Comparison of ENCODE assay signal across 19 cellular contexts in genomic region chr6:161000632-161001031, GRCh38.
"Had no signal": no experiment of that assay in that cellular context is flagged by ENCODE, and none has a peak within 500 bp of the region (broad histone marks: within the 10 kb centered on the region; RNA-seq: fewer than 3 reads in every experiment).

No MANE protein-coding gene starts in this region.

- H2AFZ ChIP-seq: hepatocyte had no signal

- H3K27me3 ChIP-seq: colonic mucosa, esophagus muscularis mucosa, foreskin keratinocyte, gastroesophageal sphincter, heart left ventricle, hepatocyte, left lung had no signal

- FAIRE-seq: endothelial cell of umbilical vein, keratinocyte had no signal

- H3K4me3 ChIP-seq: colonic mucosa, esophagus muscularis mucosa, gastroesophageal sphincter, heart left ventricle, hepatocyte, left lung, lower lobe of right lung, mucosa of descending colon had no signal

- H3K9me3 ChIP-seq: colonic mucosa, esophagus muscularis mucosa, gastroesophageal sphincter, heart left ventricle, left lung, lower lobe of right lung, mucosa of descending colon had no signal

- H3K4me2 ChIP-seq: hepatocyte had no signal

- H3K36me3 ChIP-seq: colonic mucosa, esophagus muscularis mucosa, gastroesophageal sphincter, left lung, lower lobe of right lung had no signal

- DNase-seq: colonic mucosa; cortex of kidney; effector CD8-positive, alpha-beta T cell; effector memory CD8-positive, alpha-beta T cell; foreskin keratinocyte; heart left ventricle; hypothalamus; left cardiac atrium; left lung; left ventricle myocardium superior; lower lobe of right lung; mesenchymal stem cell; mucosa of descending colon; naive B cell had no signal

- H3K4me1 ChIP-seq: colonic mucosa had no signal

- H3K27ac ChIP-seq: colonic mucosa, esophagus muscularis mucosa, foreskin keratinocyte, gastroesophageal sphincter, heart left ventricle, hepatocyte, left lung, lower lobe of right lung had no signal

- ATAC-seq: effector memory CD8-positive, alpha-beta T cell; foreskin keratinocyte; gastroesophageal sphincter; heart left ventricle; left cardiac atrium; left ventricle myocardium superior; lower lobe of right lung; mucosa of descending colon had no signal
